ENCODE assay signal across 33 cellular contexts in genomic region chr1:116793357-116793935, GRCh38. TPM values are rescaled to one million over a fixed set of nuclear protein-coding genes. Genes with fewer than 3 reads are reported as not detected.
"Had no signal": no experiment of that assay in that cellular context is flagged by ENCODE, and none has a peak within 500 bp of the region (broad histone marks: within the 10 kb centered on the region; RNA-seq: fewer than 3 reads in every experiment).

No MANE protein-coding gene starts in this region.

- DNase-seq: activated CD4-positive, alpha-beta T cell treated with anti-CD3 and anti-CD28 coated beads, Interleukin-2, amount 50 U/mL, for 1 hour; activated CD8-positive, alpha-beta memory T cell treated with anti-CD3 and anti-CD28 coated beads for 24 hours; activated CD8-positive, alpha-beta memory T cell treated with anti-CD3 and anti-CD28 coated beads, Interleukin-2, amount 50 U/mL, for 48 hours; activated gamma-delta T cell; activated naive CD8-positive, alpha-beta T cell treated with anti-CD3 and anti-CD28 coated beads for 36 hours; brain microvascular endothelial cell; effector memory CD8-positive, alpha-beta T cell; erythroblast; gastrocnemius medialis; left cardiac atrium; left ventricle myocardium superior; mucosa of descending colon; nephron progenitor cell; right lobe of liver; stimulated activated CD4-positive, alpha-beta T cell treated with anti-CD3 and anti-CD28 coated beads, Interleukin-2, amount 100 ng/mL, for 48 hours; substantia nigra; T-helper 9 cell had no signal

- H3K4me3 ChIP-seq: coronary artery, gastrocnemius medialis, hepatocyte, mucosa of descending colon, right lobe of liver, vagina had no signal

- H3K27ac ChIP-seq: brain microvascular endothelial cell, coronary artery, gastrocnemius medialis, hepatocyte, neutrophil, right lobe of liver, vagina, VCaP had no signal

- H3K27me3 Mint-ChIP-seq: activated naive CD8-positive, alpha-beta T cell treated with anti-CD3 and anti-CD28 coated beads for 36 hours; effector memory CD8-positive, alpha-beta T cell; stimulated activated naive CD8-positive, alpha-beta T cell treated with anti-CD3 and anti-CD28 coated beads, Interleukin-15, Interleukin-2, amounts not matched to agents 100 ng/mL and 50 ng/mL, for 24 hours had no signal

- H3K36me3 ChIP-seq: brain microvascular endothelial cell, gastrocnemius medialis, neutrophil, right lobe of liver, vagina had no signal

- H3K27ac Mint-ChIP-seq: activated naive CD8-positive, alpha-beta T cell treated with anti-CD3 and anti-CD28 coated beads for 36 hours; nephron progenitor cell; stimulated activated naive CD8-positive, alpha-beta T cell treated with anti-CD3 and anti-CD28 coated beads, Interleukin-15, Interleukin-2, amounts not matched to agents 100 ng/mL and 50 ng/mL, for 24 hours; type B pancreatic cell had no signal

- ATAC-seq: activated CD4-positive, CD25-positive, alpha-beta regulatory T cell treated with anti-CD3 and anti-CD28 coated beads, Interleukin-2, amount 50 U/mL, for 24 hours; effector memory CD8-positive, alpha-beta T cell; gastrocnemius medialis; left cardiac atrium; left ventricle myocardium superior; mucosa of descending colon; right lobe of liver had no signal

- H3K36me3 Mint-ChIP-seq: type B pancreatic cell had no signal

- H3K4me3 Mint-ChIP-seq: activated naive CD8-positive, alpha-beta T cell treated with anti-CD3 and anti-CD28 coated beads for 36 hours; effector memory CD8-positive, alpha-beta T cell; nephron progenitor cell; stimulated activated naive CD8-positive, alpha-beta T cell treated with anti-CD3 and anti-CD28 coated beads, Interleukin-15, Interleukin-2, amounts not matched to agents 100 ng/mL and 50 ng/mL, for 24 hours; type B pancreatic cell had no signal

- H3K27me3 ChIP-seq: brain microvascular endothelial cell, gastrocnemius medialis, hepatocyte, neutrophil, right lobe of liver, vagina had no signal

- H3K9me3 ChIP-seq: gastrocnemius medialis, mucosa of descending colon, neutrophil, right lobe of liver, vagina had no signal

- FAIRE-seq: astrocyte, keratinocyte, TTC549 had no signal

RNA-seq across cellular contexts. Expression of gene CD2, which starts 39.2 kb away (rescaled TPM):
- total RNA-seq: cerebellum, lung microvascular endothelial cell, myocyte, osteocyte, renal cortical epithelial cell had no signal
- polyA plus RNA-seq: keratinocyte had no signal
